ENCODE assay signal across 24 cellular contexts in genomic region chr3:32282578-32282977, GRCh38.
"Had no signal": no experiment of that assay in that cellular context is flagged by ENCODE, and none has a peak within 500 bp of the region (broad histone marks: within the 10 kb centered on the region; RNA-seq: fewer than 3 reads in every experiment).

No MANE protein-coding gene starts in this region.

- H3K27me3 Mint-ChIP-seq: activated CD4-positive, alpha-beta T cell treated with anti-CD3 and anti-CD28 coated beads for 36 hours; activated naive CD8-positive, alpha-beta T cell treated with anti-CD3 and anti-CD28 coated beads, Interleukin-2, amount 10 ng/mL, durations not matched to agents 7 days and 5 days; effector memory CD8-positive, alpha-beta T cell; type B pancreatic cell had no signal

- H3K27ac Mint-ChIP-seq: activated CD4-positive, alpha-beta T cell treated with anti-CD3 and anti-CD28 coated beads for 36 hours; activated naive CD4-positive, alpha-beta T cell treated with anti-CD3 and anti-CD28 coated beads for 36 hours; activated naive CD8-positive, alpha-beta T cell treated with anti-CD3 and anti-CD28 coated beads, Interleukin-2, amount 10 ng/mL, durations not matched to agents 7 days and 5 days; effector memory CD8-positive, alpha-beta T cell; memory B cell; natural killer cell; type B pancreatic cell had no signal

- H3K27me3 ChIP-seq: brain microvascular endothelial cell, gastrocnemius medialis, right lobe of liver, vagina had no signal

- DNase-seq: activated CD4-positive, alpha-beta T cell treated with anti-CD3 and anti-CD28 coated beads for 36 hours; activated CD4-positive, CD25-positive, alpha-beta regulatory T cell; activated effector memory CD4-positive, alpha-beta T cell treated with Interleukin-2 at 50 U/mL for 16 hours; activated naive CD4-positive, alpha-beta T cell treated with anti-CD3 and anti-CD28 coated beads for 36 hours; activated naive CD8-positive, alpha-beta T cell treated with anti-CD3 and anti-CD28 coated beads, Interleukin-2, amount 10 ng/mL, durations not matched to agents 7 days and 5 days; effector memory CD8-positive, alpha-beta T cell; gastrocnemius medialis; islet precursor cell; natural killer cell; posterior cingulate gyrus; stimulated activated CD4-positive, alpha-beta T cell treated with anti-CD3 and anti-CD28 coated beads, Interleukin-12 subunit alpha, Interleukin-12 subunit beta, amount 100 ng/mL, for 4 hours; stimulated activated CD4-positive, alpha-beta T cell treated with anti-CD3 and anti-CD28 coated beads, Interleukin-4, amount 100 ng/mL, for 1 hour; stimulated activated naive CD8-positive, alpha-beta T cell treated with anti-CD3 and anti-CD28 coated beads, Interleukin-15, Interleukin-2, amounts not matched to agents 100 U/mL and 50 U/mL, for 24 hours; SW 1271; T-helper 2 cell had no signal

- H3K4me3 ChIP-seq: coronary artery, gastrocnemius medialis, right lobe of liver, skin epidermis, thoracic aorta, vagina had no signal

- H3K27ac ChIP-seq: brain microvascular endothelial cell, coronary artery, thoracic aorta, vagina had no signal

- H3K4me3 Mint-ChIP-seq: activated CD4-positive, alpha-beta T cell treated with anti-CD3 and anti-CD28 coated beads for 36 hours; activated naive CD4-positive, alpha-beta T cell treated with anti-CD3 and anti-CD28 coated beads for 36 hours; activated naive CD8-positive, alpha-beta T cell treated with anti-CD3 and anti-CD28 coated beads, Interleukin-2, amount 10 ng/mL, durations not matched to agents 7 days and 5 days; effector memory CD8-positive, alpha-beta T cell; natural killer cell; type B pancreatic cell had no signal

- H3K4me1 ChIP-seq: gastrocnemius medialis, vagina had no signal

- H3K36me3 ChIP-seq: brain microvascular endothelial cell, gastrocnemius medialis, right lobe of liver, thoracic aorta, vagina had no signal

- H3K9me3 Mint-ChIP-seq: activated naive CD4-positive, alpha-beta T cell treated with anti-CD3 and anti-CD28 coated beads for 36 hours; activated naive CD8-positive, alpha-beta T cell treated with anti-CD3 and anti-CD28 coated beads, Interleukin-2, amount 10 ng/mL, durations not matched to agents 7 days and 5 days; effector memory CD8-positive, alpha-beta T cell; memory B cell; natural killer cell; type B pancreatic cell had no signal

- H3K9me3 ChIP-seq: gastrocnemius medialis, right lobe of liver, thoracic aorta, vagina had no signal

- ATAC-seq: effector memory CD8-positive, alpha-beta T cell; natural killer cell; stimulated activated naive CD8-positive, alpha-beta T cell treated with anti-CD3 and anti-CD28 coated beads, Interleukin-15, Interleukin-2, amounts not matched to agents 100 U/mL and 50 U/mL, for 24 hours had no signal

- H3K36me3 Mint-ChIP-seq: activated naive CD8-positive, alpha-beta T cell treated with anti-CD3 and anti-CD28 coated beads, Interleukin-2, amount 10 ng/mL, durations not matched to agents 7 days and 5 days; memory B cell; natural killer cell; type B pancreatic cell had no signal

- FAIRE-seq: astrocyte had no signal
